ENCODE assay signal across 25 cellular contexts in the genomic region with DNA sequence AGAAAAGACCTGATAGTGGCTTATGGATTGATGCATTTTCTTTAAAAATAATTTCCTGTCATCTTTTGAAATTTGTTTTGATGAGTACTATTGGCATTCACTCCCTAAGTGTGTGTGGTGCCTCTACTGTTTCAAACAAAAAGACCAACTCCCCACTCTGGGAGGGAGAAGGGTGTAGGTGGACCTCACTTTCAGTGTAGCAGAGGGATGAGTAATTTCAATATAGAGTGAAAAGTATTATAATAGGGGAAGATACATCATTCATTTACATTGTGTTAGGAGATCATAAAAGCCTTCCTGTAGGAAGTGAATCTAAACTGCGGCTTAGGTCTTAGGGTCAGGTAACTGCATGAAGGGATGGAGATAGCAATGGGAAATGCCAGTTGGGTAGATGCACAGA. TPM values are rescaled to one million over a fixed set of nuclear protein-coding genes. Genes with fewer than 3 reads are reported as not detected.
A peak's percentile ranks its signal among the peaks of the same experiment; 100 is the strongest.
DNase-seq lines count a peak whose midpoint lies in the region; ATAC-seq, FAIRE-seq and TF ChIP-seq lines count a peak whose summit lies in the region.
"Had no signal": no experiment of that assay in that cellular context is flagged by ENCODE, and none has a peak within 500 bp of the region (broad histone marks: within the 10 kb centered on the region; RNA-seq: fewer than 3 reads in every experiment).

No MANE protein-coding gene starts in this region.

- H3K9me3 ChIP-seq in CD8-positive, alpha-beta memory T cell (ENCODE audit: low read length): no peaks in the 10 kb centered on the region

- no peak for ATAC-seq in activated T-cell treated with anti-CD3 and anti-CD28 coated beads, Interleukin-2, amount 50 U/mL, for 72 hours (replicated peaks in 1 of 2)
- ATAC-seq in activated T-helper 17 cell treated with anti-CD3 and anti-CD28 coated beads, Interleukin-2, amount 50 U/mL, for 72 hours (replicated peaks): peak; percentile 21
- ATAC-seq in natural killer cell: no peak
- ATAC-seq in HG03571 (IDR thresholded peaks at IDR 0.05; ENCODE audit: unreplicated experiment): no peak
- ATAC-seq: CD8-positive, alpha-beta T cell; GM12878; HCT116 had no signal

- no peaks in the 10 kb centered on the region for H3K27me3 Mint-ChIP-seq in activated T-cell treated with anti-CD3 and anti-CD28 coated beads, Interleukin-2, amount 50 U/mL, for 72 hours (ENCODE audit: low read depth)
- H3K27me3 Mint-ChIP-seq in CD8-positive, alpha-beta memory T cell: no peaks in the 10 kb centered on the region
- H3K27me3 Mint-ChIP-seq in activated T-helper 17 cell treated with anti-CD3 and anti-CD28 coated beads, Interleukin-2, amount 50 U/mL, for 72 hours: no peaks in the 10 kb centered on the region
- no peaks in the 10 kb centered on the region for H3K27me3 Mint-ChIP-seq in natural killer cell (ENCODE audit: low read depth in 2 of 2)
- H3K27me3 Mint-ChIP-seq: B cell; CD4-positive, CD25-positive, alpha-beta regulatory T cell had no signal

- H3K36me3 ChIP-seq in CD8-positive, alpha-beta memory T cell (ENCODE audit: insufficient read depth, low read length): peaks cover 21% of the 10 kb centered on the region
- H3K36me3 ChIP-seq: BLaER1 had no signal

- H3K27me3 ChIP-seq in CD8-positive, alpha-beta memory T cell (ENCODE audit: insufficient read depth, low read length, poor library complexity, severe bottlenecking): no peaks in the 10 kb centered on the region
- H3K27me3 ChIP-seq: BLaER1 had no signal

- H3K4me3 Mint-ChIP-seq in activated T-cell treated with anti-CD3 and anti-CD28 coated beads, Interleukin-2, amount 50 U/mL, for 72 hours: no peak overlapping the region
- no peak overlapping the region for H3K4me3 Mint-ChIP-seq in CD8-positive, alpha-beta memory T cell
- H3K4me3 Mint-ChIP-seq in activated T-helper 17 cell treated with anti-CD3 and anti-CD28 coated beads, Interleukin-2, amount 50 U/mL, for 72 hours: no peak overlapping the region
- no peak overlapping the region for H3K4me3 Mint-ChIP-seq in natural killer cell
- H3K4me3 Mint-ChIP-seq: B cell; CD8-positive, alpha-beta T cell; H9 had no signal

- no peaks in the 10 kb centered on the region for H3K4me1 ChIP-seq in CD8-positive, alpha-beta memory T cell (ENCODE audit: insufficient read depth, low read length)

- H3K4me3 ChIP-seq in CD8-positive, alpha-beta memory T cell (ENCODE audit: low read length): no peak overlapping the region
- H3K4me3 ChIP-seq: BLaER1, GM12878, GM23248 had no signal

- peaks cover 6 to 11% of the 10 kb centered on the region in 2 donors for H3K9me3 Mint-ChIP-seq in activated T-cell treated with anti-CD3 and anti-CD28 coated beads, Interleukin-2, amount 50 U/mL, for 72 hours
- peaks cover 0 to 14% (median 10%) of the 10 kb centered on the region in 5 donors for H3K9me3 Mint-ChIP-seq in CD8-positive, alpha-beta memory T cell
- H3K9me3 Mint-ChIP-seq in activated T-helper 17 cell treated with anti-CD3 and anti-CD28 coated beads, Interleukin-2, amount 50 U/mL, for 72 hours: peaks cover 6% of the 10 kb centered on the region
- H3K9me3 Mint-ChIP-seq in natural killer cell: peaks cover 0 to 2% of the 10 kb centered on the region in 2 donors

- TF ChIP-seq CTCF in natural killer cell (IDR thresholded peaks at IDR 0.05): no peak

- CTCF ChIA-PET in CD8-positive, alpha-beta memory T cell (lab: Charles Lee): no interaction called here

- H3K27ac Mint-ChIP-seq in activated T-cell treated with anti-CD3 and anti-CD28 coated beads, Interleukin-2, amount 50 U/mL, for 72 hours: peak overlapping the region; percentile 18
- H3K27ac Mint-ChIP-seq in CD8-positive, alpha-beta memory T cell: peak overlapping the region in 7 of 8 donors; percentile 16 to 93 (median 51)
- H3K27ac Mint-ChIP-seq in activated T-helper 17 cell treated with anti-CD3 and anti-CD28 coated beads, Interleukin-2, amount 50 U/mL, for 72 hours: no peak overlapping the region
- peak overlapping the region; percentile 21 to 85 for H3K27ac Mint-ChIP-seq in natural killer cell
- H3K27ac Mint-ChIP-seq: B cell; CD8-positive, alpha-beta T cell; H9 had no signal

- H3K36me3 Mint-ChIP-seq in activated T-cell treated with anti-CD3 and anti-CD28 coated beads, Interleukin-2, amount 50 U/mL, for 72 hours (ENCODE audit: insufficient read depth in 2 of 2): peaks cover 7% of the 10 kb centered on the region in 2 donors
- peaks cover 42 to 84% (median 62%) of the 10 kb centered on the region in 3 donors for H3K36me3 Mint-ChIP-seq in CD8-positive, alpha-beta memory T cell
- peaks cover 8% of the 10 kb centered on the region for H3K36me3 Mint-ChIP-seq in activated T-helper 17 cell treated with anti-CD3 and anti-CD28 coated beads, Interleukin-2, amount 50 U/mL, for 72 hours (ENCODE audit: low read depth)
- H3K36me3 Mint-ChIP-seq in natural killer cell: peaks cover 58% of the 10 kb centered on the region

- H3K4me1 Mint-ChIP-seq in activated T-cell treated with anti-CD3 and anti-CD28 coated beads, Interleukin-2, amount 50 U/mL, for 72 hours (ENCODE audit: low read depth): peaks cover 18% of the 10 kb centered on the region
- peaks cover 24 to 49% (median 39%) of the 10 kb centered on the region in 3 donors for H3K4me1 Mint-ChIP-seq in CD8-positive, alpha-beta memory T cell
- no peaks in the 10 kb centered on the region for H3K4me1 Mint-ChIP-seq in activated T-helper 17 cell treated with anti-CD3 and anti-CD28 coated beads, Interleukin-2, amount 50 U/mL, for 72 hours
- peaks cover 52 to 61% of the 10 kb centered on the region in 2 donors for H3K4me1 Mint-ChIP-seq in natural killer cell
- H3K4me1 Mint-ChIP-seq: B cell, H9 had no signal

- POLR2A ChIA-PET in CD8-positive, alpha-beta memory T cell (lab: Charles Lee): no interaction called here

- no peak for DNase-seq in activated T-cell treated with anti-CD3 and anti-CD28 coated beads, Interleukin-2, amount 50 U/mL, for 72 hours
- no peak for DNase-seq in activated T-cell treated with anti-CD3 and anti-CD28 coated beads, Interleukin-2, amount 50 U/mL, for 1 hour
- DNase-seq in CD8-positive, alpha-beta memory T cell: no peak
- DNase-seq in natural killer cell (no peak), H54 (ENCODE audit: insufficient read length, low spot score) (no peak), kidney glomerular epithelial cell (lab: John Stamatoyannopoulos, UW) (no peak)
- DNase-seq: CD4-positive, CD25-positive, alpha-beta regulatory T cell; CD8-positive, alpha-beta T cell; DMS 273 treated with DMSO at 0.1 percent for 48 hours; DMS79; EL; GDM1; GM23248; H9 had no signal

- intact Hi-C loops in natural killer cell (cut with micrococcal nuclease): no loop called here

- FAIRE-seq in H54 (lab: Jason Lieb, UNC): no peak
- FAIRE-seq: D721Med, GM12878, GM19239, H1 had no signal

- TF ChIP-seq POLR2A in H54 (IDR thresholded peaks at IDR 0.05; ENCODE audit: low read depth, low read length): no peak

- H3K27ac ChIP-seq in CD8-positive, alpha-beta memory T cell (ENCODE audit: low read depth, low read length): no peak overlapping the region
- H3K27ac ChIP-seq: BLaER1, C4-2B, GM23248 had no signal

RNA-seq across cellular contexts. Expression of a gene that starts 46.4 kb away (rescaled TPM):
- 1 to 10 TPM; 3.8 to 4.6 TPM for total RNA-seq in activated T-cell treated with anti-CD3 and anti-CD28 coated beads, Interleukin-2, amount 50 U/mL, for 72 hours
- total RNA-seq in CD8-positive, alpha-beta memory T cell: 10 to 100 TPM; 12.5 to 14.5 TPM
- 220 TPM for polyA plus RNA-seq in CD8-positive, alpha-beta memory T cell
- 1 to 10 TPM; 1.4 to 1.5 TPM for total RNA-seq in activated T-helper 17 cell treated with anti-CD3 and anti-CD28 coated beads, Interleukin-2, amount 50 U/mL, for 72 hours
- 100 to 1,000 TPM; 322 to 413 (median 339) TPM for total RNA-seq in natural killer cell
- total RNA-seq: A673 had no signal

Comparison
In these comparisons a context has a peak if more than half of its experiments do, and no peak if none do; other contexts are left out.
1. RNA of a gene that starts 46.4 kb away (total RNA-seq): 322 to 413 TPM in natural killer cell; 12.5 to 14.5 TPM in CD8-positive, alpha-beta memory T cell, 3.8 to 4.6 TPM in activated T-cell treated with anti-CD3 and anti-CD28 coated beads, Interleukin-2, amount 50 U/mL, for 72 hours and 1.4 to 1.5 TPM in activated T-helper 17 cell treated with anti-CD3 and anti-CD28 coated beads, Interleukin-2, amount 50 U/mL, for 72 hours; every median in the first group is over 10 times any median in the second.